27 cellular contexts compared by ENCODE assay signal in genomic region chr1:9960011-9960410, GRCh38. TPM values are rescaled to one million over a fixed set of nuclear protein-coding genes. Genes with fewer than 3 reads are reported as not detected.
"Had no signal": no experiment of that assay in that cellular context is flagged by ENCODE, and none has a peak within 500 bp of the region (broad histone marks: within the 10 kb centered on the region; RNA-seq: fewer than 3 reads in every experiment).

No MANE protein-coding gene starts in this region.

- H3K4me1 ChIP-seq: parathyroid adenoma, tibial nerve had no signal

- H3K4me3 ChIP-seq: psoas muscle, smooth muscle cell, suprapubic skin, tibial nerve had no signal

- DNase-seq: activated CD4-positive, alpha-beta T cell treated with anti-CD3 and anti-CD28 coated beads for 36 hours; activated CD4-positive, CD25-positive, alpha-beta regulatory T cell; activated CD8-positive, alpha-beta memory T cell treated with anti-CD3 and anti-CD28 coated beads, Interleukin-2, amount 10 ng/mL, durations not matched to agents 7 days and 5 days; activated CD8-positive, alpha-beta T cell treated with anti-CD3 and anti-CD28 coated beads, Interleukin-2, amount 10 ng/mL, durations not matched to agents 7 days and 5 days; activated effector memory CD4-positive, alpha-beta T cell treated with anti-CD3 and anti-CD28 coated beads, Interleukin-2, amount 50 U/mL, for 16 hours; activated naive CD4-positive, alpha-beta T cell treated with anti-CD3 and anti-CD28 coated beads for 36 hours; activated naive CD8-positive, alpha-beta T cell treated with anti-CD3 and anti-CD28 coated beads, Interleukin-2, amount 10 ng/mL, durations not matched to agents 7 days and 5 days; activated T-cell treated with anti-CD3 and anti-CD28 coated beads for 4 hours; amniotic stem cell; brain microvascular endothelial cell; central memory CD4-positive, alpha-beta T cell; glutamatergic neuron; left ventricle myocardium superior; occipital lobe; psoas muscle; stimulated activated CD4-positive, alpha-beta T cell treated with anti-CD3 and anti-CD28 coated beads, Interleukin-15, amount 100 ng/mL, for 24 hours; stimulated activated CD4-positive, alpha-beta T cell treated with anti-CD3 and anti-CD28 coated beads, Interleukin-2, amount 100 ng/mL, for 24 hours; stimulated activated naive CD4-positive, alpha-beta T cell had no signal

- H3K9me3 ChIP-seq: psoas muscle, suprapubic skin, tibial nerve had no signal

- ATAC-seq: activated CD4-positive, alpha-beta T cell treated with anti-CD3 and anti-CD28 coated beads for 36 hours; activated CD8-positive, alpha-beta memory T cell treated with anti-CD3 and anti-CD28 coated beads, Interleukin-2, amount 10 ng/mL, durations not matched to agents 7 days and 5 days; activated CD8-positive, alpha-beta T cell treated with anti-CD3 and anti-CD28 coated beads, Interleukin-2, amount 10 ng/mL, durations not matched to agents 7 days and 5 days; esophagus mucosa; left ventricle myocardium superior; T-cell had no signal

- H3K27me3 ChIP-seq: brain microvascular endothelial cell, suprapubic skin, tibial nerve had no signal

- H3K27ac ChIP-seq: brain microvascular endothelial cell, parathyroid adenoma, psoas muscle, suprapubic skin, tibial nerve had no signal

RNA-seq across cellular contexts. Expression of gene RBP7, which starts 37.0 kb away (rescaled TPM):
- total RNA-seq: activated CD4-positive, alpha-beta T cell treated with anti-CD3 and anti-CD28 coated beads for 36 hours; activated CD8-positive, alpha-beta memory T cell treated with anti-CD3 and anti-CD28 coated beads, Interleukin-2, amount 10 ng/mL, durations not matched to agents 7 days and 5 days; activated CD8-positive, alpha-beta T cell treated with anti-CD3 and anti-CD28 coated beads, Interleukin-2, amount 10 ng/mL, durations not matched to agents 7 days and 5 days; activated naive CD4-positive, alpha-beta T cell treated with anti-CD3 and anti-CD28 coated beads for 36 hours; frontal cortex; lung microvascular endothelial cell; neural crest cell; occipital lobe had no signal
- polyA plus RNA-seq: smooth muscle cell had no signal
